ENCODE assay signal across 8 cellular contexts in the genomic region with DNA sequence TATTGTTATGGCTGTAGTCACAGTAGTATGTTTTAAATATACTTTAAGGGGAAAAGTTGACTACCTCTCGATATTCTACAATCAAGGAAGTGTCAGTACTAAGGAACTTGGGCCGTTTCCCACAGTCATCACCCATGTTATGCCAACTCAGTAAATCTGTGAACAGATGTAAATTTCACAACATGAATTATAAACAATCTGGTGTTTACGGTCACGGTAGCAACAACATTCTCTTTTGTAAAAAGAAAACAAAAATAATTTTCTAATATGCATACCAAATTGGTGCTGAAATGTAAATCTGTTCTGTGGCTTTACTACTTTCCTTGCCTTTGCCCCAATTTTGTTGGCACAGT. TPM values are rescaled to one million over a fixed set of nuclear protein-coding genes. Genes with fewer than 3 reads are reported as not detected.
DNase-seq lines count a peak whose midpoint lies in the region; ATAC-seq and TF ChIP-seq lines count a peak whose summit lies in the region.

No MANE protein-coding gene starts in this region.

- TF ChIP-seq POLR2A in body of pancreas (IDR thresholded peaks at IDR 0.05) (no peak), uterus (IDR thresholded peaks at IDR 0.05) (no peak)

- H3K4me1 ChIP-seq in cardiac muscle cell (ENCODE audit: low read depth) (peaks cover 25% of the 10 kb centered on the region), body of pancreas (peaks cover 31% of the 10 kb centered on the region), uterus (peaks cover 0 to 23% of the 10 kb centered on the region in 2 donors)

- H3K27ac ChIP-seq in cardiac muscle cell (peak overlapping the region; percentile 94), body of pancreas (peak overlapping the region; percentile 89 to 98 (median 96)), uterus (peak overlapping the region; percentile 90 to 98)

- intact Hi-C loops in Right ventricle myocardium superior (cut with DNase I) = no loop called here
- intact Hi-C loops in body of pancreas (cut with DNase I) = no loop called here
- intact Hi-C loops in uterus (cut with DNase I; ENCODE audit: low total_unique reads) = no loop called here

- H3K9me3 ChIP-seq in cardiac muscle cell (ENCODE audit: low read depth) (no peaks in the 10 kb centered on the region), body of pancreas (no peaks in the 10 kb centered on the region), uterus (no peaks in the 10 kb centered on the region)

- 0% methylated on average over 4 of the region's 4 CpGs for WGBS in body of pancreas, 2 donors

- H3K4me3 ChIP-seq in cardiac muscle cell (peak overlapping the region; percentile 72), body of pancreas (peak overlapping the region; percentile 71 to 99), uterus (peak overlapping the region; percentile 69 to 86)

- TF ChIP-seq CTCF in cardiac muscle cell (IDR thresholded peaks at IDR 0.05; ENCODE audit: low read depth, low read length) (no peak), body of pancreas (IDR thresholded peaks at IDR 0.05) (no peak), uterus (IDR thresholded peaks at IDR 0.05) (no peak)

- H3K36me3 ChIP-seq in cardiac muscle cell (no peaks in the 10 kb centered on the region), body of pancreas (replicated peaks in 1 of 2; ENCODE audit: insufficient read depth in 1 of 2, low read depth in 2 of 2) (no peaks in the 10 kb centered on the region), uterus (no peaks in the 10 kb centered on the region)

- no peak for ATAC-seq in Right ventricle myocardium superior (ENCODE audit: poor library complexity)
- no peak for ATAC-seq in body of pancreas
- ATAC-seq in HG02642 (IDR thresholded peaks at IDR 0.05; ENCODE audit: poor library complexity, unreplicated experiment) = no peak

- H3K27me3 ChIP-seq in cardiac muscle cell (no peaks in the 10 kb centered on the region), body of pancreas (no peaks in the 10 kb centered on the region), uterus (no peaks in the 10 kb centered on the region)

- peak; percentile 2 to 31 for DNase-seq in cardiac muscle cell (ENCODE audit: low read depth in 1 of 2, low spot score in 1 of 2)
- no peak for DNase-seq in Right ventricle myocardium superior
- DNase-seq in body of pancreas = peak in 3 of 4 donors; percentile 20 to 36 (median 26)
- peak; percentile 24 for DNase-seq in lung microvascular endothelial cell (ENCODE audit: low read depth in 2 of 2)
- DNase-seq in uterus = peak in 1 of 2 donors; percentile 18
- DNase-seq in NCI-H2081 (lab: John Stamatoyannopoulos, UW) = no peak
- DNase-seq in NCI-H2196 treated with DMSO at 0.1 percent for 48 hours (lab: John Stamatoyannopoulos, UW; ENCODE audit: unreplicated experiment) = no peak

RNA-seq across cellular contexts. Expression of gene SH3GLB1, which starts 1.2 kb away (rescaled TPM):
- total RNA-seq in cardiac muscle cell (35.7 and 41.5 TPM in 2 replicates), Right ventricle myocardium superior (120 TPM), body of pancreas (10 to 100 TPM; 20.1 to 31.6 TPM), lung microvascular endothelial cell (34.2 and 36.9 TPM in 2 replicates), uterus (10 to 100 TPM; 38.8 to 94.7 (median 51.7) TPM)
- 57.4 and 62.6 TPM in 2 replicates for polyA plus RNA-seq in cardiac muscle cell

Comparison
In these comparisons a context has a peak if more than half of its experiments do, and no peak if none do; other contexts are left out.
1. DNase-seq: peak in cardiac muscle cell (2 of 2), body of pancreas (3 of 4) and lung microvascular endothelial cell (2 of 2); none in Right ventricle myocardium superior (single experiment), NCI-H2081 (0 of 2) and NCI-H2196 treated with DMSO at 0.1 percent for 48 hours (single experiment).
2. Peak in every context shown above with its lines, with median percentiles within 50 percentile points of each other: H3K27ac ChIP-seq and H3K4me3 ChIP-seq.